8 cellular contexts compared by ENCODE assay signal in genomic region chr6:29887819-29888581, GRCh38. TPM values are rescaled to one million over a fixed set of nuclear protein-coding genes. Genes with fewer than 3 reads are reported as not detected.
A peak's percentile ranks its signal among the peaks of the same experiment; 100 is the strongest.
DNase-seq lines count a peak whose midpoint lies in the region; ATAC-seq and TF ChIP-seq lines count a peak whose summit lies in the region.

No MANE protein-coding gene starts in this region.

- peak in 1 of 4 donors; percentile 68 for TF ChIP-seq POLR2A in upper lobe of left lung (IDR thresholded peaks at IDR 0.05)

- TF ChIP-seq CTCF in RWPE2 (IDR thresholded peaks at IDR 0.05; ENCODE audit: poor library complexity, severe bottlenecking) (no peak), progenitor cell of endocrine pancreas (IDR thresholded peaks at IDR 0.05; ENCODE audit: unreplicated experiment) (no peak), upper lobe of left lung (IDR thresholded peaks at IDR 0.05) (no peak)

- H3K9me3 ChIP-seq in RWPE2 (ENCODE audit: severe bottlenecking): no peaks in the 10 kb centered on the region
- H3K9me3 ChIP-seq in upper lobe of left lung: no peaks in the 10 kb centered on the region

- H3K4me3 Mint-ChIP-seq in activated naive CD8-positive, alpha-beta T cell: peak overlapping the region; percentile 84
- H3K4me3 Mint-ChIP-seq in progenitor cell of endocrine pancreas (ENCODE audit: low read depth): peak overlapping the region; percentile 74

- WGBS in upper lobe of left lung, 2 donors: 1% methylated on average over 10 of the region's 81 CpGs; no CpG with 5 or more reads in 1 of the 2 donors

- H3K36me3 ChIP-seq in RWPE2 (ENCODE audit: low read depth): no peaks in the 10 kb centered on the region
- H3K36me3 ChIP-seq in upper lobe of left lung: no peaks in the 10 kb centered on the region

- no peaks in the 10 kb centered on the region for H3K27me3 Mint-ChIP-seq in activated naive CD8-positive, alpha-beta T cell
- H3K27me3 Mint-ChIP-seq in progenitor cell of endocrine pancreas: peaks cover 75% of the 10 kb centered on the region

- H3K27ac ChIP-seq in RWPE2 (ENCODE audit: poor library complexity, severe bottlenecking) (peak overlapping the region; percentile 32), upper lobe of left lung (peak overlapping the region in 3 of 4 donors; percentile 88 to 95 (median 95))

- H3K4me1 Mint-ChIP-seq in activated naive CD8-positive, alpha-beta T cell (ENCODE audit: low read depth): peaks cover 18% of the 10 kb centered on the region
- H3K4me1 Mint-ChIP-seq in progenitor cell of endocrine pancreas (ENCODE audit: low read depth): peaks cover 2% of the 10 kb centered on the region

- H3K4me3 ChIP-seq in RWPE2 (ENCODE audit: severe bottlenecking): peak overlapping the region; percentile 66
- peak overlapping the region in 3 of 4 donors; percentile 53 to 67 (median 56) for H3K4me3 ChIP-seq in upper lobe of left lung

- no peaks in the 10 kb centered on the region for H3K9me3 Mint-ChIP-seq in activated naive CD8-positive, alpha-beta T cell (ENCODE audit: low read depth)
- no peaks in the 10 kb centered on the region for H3K9me3 Mint-ChIP-seq in progenitor cell of endocrine pancreas (ENCODE audit: low read depth)

- H3K4me1 ChIP-seq in RWPE2 (ENCODE audit: insufficient read depth, poor library complexity, severe bottlenecking) (no peaks in the 10 kb centered on the region), upper lobe of left lung (peaks cover 0 to 9% (median 0%) of the 10 kb centered on the region in 4 donors)

- peak; percentile 78 for ATAC-seq in HG02970 (IDR thresholded peaks at IDR 0.05; ENCODE audit: low FRiP score, unreplicated experiment)
- peak; percentile 80 for ATAC-seq in RWPE2 (ENCODE audit: low read depth)
- ATAC-seq in upper lobe of left lung (ENCODE audit: low FRiP score in 2 of 2): peak; percentile 89 to 93

- H3K36me3 Mint-ChIP-seq in activated naive CD8-positive, alpha-beta T cell: peaks cover 9% of the 10 kb centered on the region
- no peaks in the 10 kb centered on the region for H3K36me3 Mint-ChIP-seq in progenitor cell of endocrine pancreas (ENCODE audit: insufficient read depth)

- TF ChIP-seq EP300 in upper lobe of left lung (IDR thresholded peaks at IDR 0.05): no peak

- DNase-seq in NCI-H510A (lab: John Stamatoyannopoulos, UW) (peak; percentile 2), NCI-H510A treated with DMSO at 0.1 percent for 48 hours (lab: John Stamatoyannopoulos, UW) (no peak), RWPE2 (ENCODE audit: low spot score) (peak; percentile 75), cardiac septum (ENCODE audit: low spot score) (peak; percentile 93), progenitor cell of endocrine pancreas (ENCODE audit: low spot score, unreplicated experiment) (peak; percentile 34), upper lobe of left lung (peak in 1 of 2 donors; percentile 96)

- intact Hi-C loops in cardiac septum (cut with DNase I): loop anchor here (5.0 kb wide), 2 partner anchors 39 to 54 kb away; partner anchors contain the start of gene HLA-A

- H3K27me3 ChIP-seq in RWPE2 (ENCODE audit: insufficient read depth, poor library complexity, severe bottlenecking): no peaks in the 10 kb centered on the region
- H3K27me3 ChIP-seq in upper lobe of left lung: no peaks in the 10 kb centered on the region

- H3K27ac Mint-ChIP-seq in activated naive CD8-positive, alpha-beta T cell: peak overlapping the region; percentile 66
- no peak overlapping the region for H3K27ac Mint-ChIP-seq in progenitor cell of endocrine pancreas

RNA-seq across cellular contexts. Expression of gene HLA-A, which starts 54.3 kb away (rescaled TPM):
- 268 TPM for total RNA-seq in cardiac septum
- 198 and 204 TPM in 2 replicates for total RNA-seq in progenitor cell of endocrine pancreas
- total RNA-seq in upper lobe of left lung: 1,000 to 10,000 TPM in 3 of 6 donors, 100 to 1,000 TPM in 3; 497 to 1,319 (median 949) TPM
